In genomic region chr12:57135939-57136338, GRCh38 we compare ENCODE assay signal across 11 cellular contexts. TPM values are rescaled to one million over a fixed set of nuclear protein-coding genes. Genes with fewer than 3 reads are reported as not detected.
A peak's percentile ranks its signal among the peaks of the same experiment; 100 is the strongest.
DNase-seq lines count a peak whose midpoint lies in the region; ATAC-seq and TF ChIP-seq lines count a peak whose summit lies in the region.
"Had no signal": no experiment of that assay in that cellular context is flagged by ENCODE, and none has a peak within 500 bp of the region (broad histone marks: within the 10 kb centered on the region; RNA-seq: fewer than 3 reads in every experiment).

No MANE protein-coding gene starts in this region.

- H3K9me3 ChIP-seq in right lobe of liver: no peaks in the 10 kb centered on the region

- ATAC-seq in right lobe of liver: no peak
- no peak for ATAC-seq in GM19351 (IDR thresholded peaks at IDR 0.05; ENCODE audit: unreplicated experiment)

- H3K4me3 ChIP-seq in HFF-Myc (replicated peaks; ENCODE audit: low read depth, low read length): peak overlapping the region; percentile 34
- H3K4me3 ChIP-seq in dorsolateral prefrontal cortex: peak overlapping the region in 27 of 59 donors; percentile 2 to 49 (median 26)
- H3K4me3 ChIP-seq in right lobe of liver: no peak overlapping the region
- H3K4me3 ChIP-seq in skin epidermis: peak overlapping the region in 1 of 7 experiments; percentile 5

- intact Hi-C loops in dorsolateral prefrontal cortex (cut with DNase I) (no loop called here), right lobe of liver (cut with DNase I) (no loop called here)

- TF ChIP-seq CTCF in HFF-Myc (IDR thresholded peaks at IDR 0.05; ENCODE audit: low read depth, low read length, missing control alignments) (no peak), dorsolateral prefrontal cortex (IDR thresholded peaks at IDR 0.05 in 54 of 56, conservative IDR thresholded peaks at IDR 0.05 in 2 of 56; ENCODE audit: low read depth in 1 of 56, partially characterized antibody in 56 of 56) (no peak), right lobe of liver (IDR thresholded peaks at IDR 0.05) (no peak)

- TF ChIP-seq POLR2A in right lobe of liver (IDR thresholded peaks at IDR 0.05): no peak

- H3K27ac ChIP-seq in dorsolateral prefrontal cortex: peak overlapping the region in 54 of 59 donors; percentile 1 to 98 (median 86)
- peak overlapping the region; percentile 26 to 96 (median 40) for H3K27ac ChIP-seq in right lobe of liver
- peak overlapping the region; percentile 34 to 95 (median 71) for H3K27ac ChIP-seq in skin epidermis

- peaks cover 0 to 19% (median 1%) of the 10 kb centered on the region in 4 donors for H3K36me3 ChIP-seq in right lobe of liver

- 60% methylated on average over 1 of the region's 12 CpGs for WGBS in right lobe of liver (ENCODE audit: insufficient coverage, low coverage, low lambda C conversion rate, missing lambda C conversion rate)

- H3K27me3 ChIP-seq in dorsolateral prefrontal cortex (no peaks in the 10 kb centered on the region), right lobe of liver (no peaks in the 10 kb centered on the region)

- DNase-seq in HFF-Myc (ENCODE audit: extremely low read depth, low read depth) (no peak), dorsolateral prefrontal cortex (peak in 8 of 10 donors; percentile 40 to 83 (median 72)), right lobe of liver (peak in 1 of 3 donors; percentile 27), superior temporal gyrus (ENCODE audit: extremely low spot score) (no peak), glomerular visceral epithelial cell (ENCODE audit: extremely low spot score) (no peak), NCI-H69 (lab: John Stamatoyannopoulos, UW) (no peak)
- DNase-seq: activated CD4-positive, alpha-beta T cell treated with anti-CD3 and anti-CD28 coated beads for 48 hours; stimulated activated CD4-positive, alpha-beta T cell treated with anti-CD3 and anti-CD28 coated beads, Interleukin-12 subunit alpha, Interleukin-12 subunit beta, amount 100 ng/mL, for 4 hours had no signal

- peaks cover 0 to 98% (median 51%) of the 10 kb centered on the region in 4 donors for H3K4me1 ChIP-seq in right lobe of liver

RNA-seq across cellular contexts. Expression of gene LRP1, which starts 7.7 kb away (rescaled TPM):
- total RNA-seq in dorsolateral prefrontal cortex (100 to 1,000 TPM; 152 to 428 (median 234) TPM), right lobe of liver (100 to 1,000 TPM; 268 to 387 (median 301) TPM)

RNA-seq across cellular contexts. Expression of gene LRP1-AS, which starts 11.5 kb away (rescaled TPM):
- total RNA-seq in dorsolateral prefrontal cortex (under 1 TPM in 2 of 120 experiments, not detected in 118; 0.76 to 0.81 TPM), right lobe of liver (not detected)
- total RNA-seq: NCI-H460 had no signal

RNA-seq across cellular contexts. Expression of gene STAT6, which starts 24.8 kb away (rescaled TPM):
- total RNA-seq in dorsolateral prefrontal cortex: 10 to 100 TPM; 30.1 to 85.6 (median 49.8) TPM
- 100 to 1,000 TPM in 3 of 6 experiments, 10 to 100 TPM in 3; 61.8 to 108 (median 94.7) TPM for total RNA-seq in right lobe of liver

RNA-seq across cellular contexts. Expression of gene NAB2, which starts 47.0 kb away (rescaled TPM):
- total RNA-seq in dorsolateral prefrontal cortex: 10 to 100 TPM; 15.3 to 64.0 (median 32.6) TPM
- total RNA-seq in right lobe of liver: 10 to 100 TPM in 2 of 6 experiments, 1 to 10 TPM in 4; 6.1 to 13.1 (median 8.9) TPM

RNA-seq across cellular contexts. Expression of gene NEMP1, which starts 57.3 kb away (rescaled TPM):
- 10 to 100 TPM in 52 of 120 experiments, 1 to 10 TPM in 68; 5.4 to 18.4 (median 9.6) TPM for total RNA-seq in dorsolateral prefrontal cortex
- 1 to 10 TPM; 3.8 to 6.2 (median 4.8) TPM for total RNA-seq in right lobe of liver

Comparison
In these comparisons a context has a peak if more than half of its experiments do, and no peak if none do; other contexts are left out.
1. DNase-seq: peak in dorsolateral prefrontal cortex (8 of 10); none in HFF-Myc (single experiment), superior temporal gyrus (single experiment), glomerular visceral epithelial cell (single experiment) and NCI-H69 (single experiment).
2. Peak in every context shown above with its lines, with median percentiles within 50 percentile points of each other: H3K27ac ChIP-seq.